12 cellular contexts compared by ENCODE assay signal in the genomic region with DNA sequence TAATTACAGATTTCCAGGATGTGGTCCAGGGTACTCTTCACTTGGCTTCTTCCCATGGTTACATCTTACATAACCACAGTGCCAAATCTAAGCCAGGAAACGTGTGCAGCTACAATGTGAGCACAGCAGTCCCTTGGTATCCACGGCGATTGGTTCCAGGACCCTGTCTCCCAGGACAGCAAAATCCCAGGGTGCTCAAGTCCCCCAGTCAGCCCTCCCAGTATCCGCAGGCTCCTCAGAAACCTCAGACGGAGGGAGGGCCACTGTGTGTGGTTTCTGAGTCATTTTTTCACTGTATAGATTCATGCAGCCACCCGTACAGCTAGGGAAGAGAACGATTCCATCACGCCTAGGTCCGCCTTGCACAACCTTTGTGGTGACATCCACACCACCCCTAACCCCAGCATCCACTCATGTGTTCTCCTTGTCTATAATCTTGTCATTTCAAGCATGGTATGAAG. TPM values are rescaled to one million over a fixed set of nuclear protein-coding genes. Genes with fewer than 3 reads are reported as not detected.
DNase-seq lines count a peak whose midpoint lies in the region; ATAC-seq, FAIRE-seq and TF ChIP-seq lines count a peak whose summit lies in the region.
"Had no signal": no experiment of that assay in that cellular context is flagged by ENCODE, and none has a peak within 500 bp of the region (broad histone marks: within the 10 kb centered on the region; RNA-seq: fewer than 3 reads in every experiment).

No MANE protein-coding gene starts in this region.

- no peak overlapping the region for H3K4me3 ChIP-seq in SK-N-SH (ENCODE audit: low read depth in 2 of 2, low read length in 1 of 2)

- H4K20me1 ChIP-seq in SK-N-SH (ENCODE audit: insufficient read depth) = no peaks in the 10 kb centered on the region

- DNase-seq in SK-N-SH (no peak), RCC 7860 (ENCODE audit: low spot score) (peak; percentile 87), cerebellum (ENCODE audit: low spot score) (peak; percentile 17), type B pancreatic cell (ENCODE audit: extremely low spot score, unreplicated experiment) (no peak), epidermal melanocyte (ENCODE audit: insufficient read length, low spot score) (no peak)
- DNase-seq in stimulated activated CD8-positive, alpha-beta memory T cell treated with anti-CD3 and anti-CD28 coated beads, Interleukin-15, amount 100 ng/mL, for 48 hours (ENCODE audit: low read depth in 2 of 2) = peak; percentile 12 to 15
- DNase-seq: natural killer cell, NCI-H2107 had no signal

- H3K4me1 Mint-ChIP-seq in type B pancreatic cell (ENCODE audit: unreplicated experiment) = peaks cover 34% of the 10 kb centered on the region

- no peaks in the 10 kb centered on the region for H3K9me3 Mint-ChIP-seq in type B pancreatic cell
- H3K9me3 Mint-ChIP-seq: natural killer cell had no signal

- no peak for TF ChIP-seq RAD21 in SK-N-SH (IDR thresholded peaks at IDR 0.05; ENCODE audit: low read length)

- peaks cover 6% of the 10 kb centered on the region for H3K27me3 Mint-ChIP-seq in type B pancreatic cell

- 34% methylated on average over 9 of the region's 9 CpGs for WGBS in SK-N-SH (ENCODE audit: low lambda C conversion rate)

- H3K36me3 Mint-ChIP-seq in type B pancreatic cell = no peaks in the 10 kb centered on the region
- H3K36me3 Mint-ChIP-seq: natural killer cell had no signal

- no peaks in the 10 kb centered on the region for H3K9me2 ChIP-seq in SK-N-SH

- peak; percentile 95 for FAIRE-seq in RCC 7860 (lab: Jason Lieb, UNC)
- FAIRE-seq: A204.1, endothelial cell of umbilical vein had no signal

- no peak overlapping the region for H3K27ac ChIP-seq in SK-N-SH (ENCODE audit: low read depth in 2 of 2, low read length in 1 of 2)

- CTCF ChIA-PET in SK-N-SH (lab: Yijun Ruan, JAX) = interaction anchor here (1.0 kb wide), 1 partner anchor 9 kb away, joined by 3 read pairs; no protein-coding TSS in a partner anchor

- TF ChIP-seq EP300 in SK-N-SH (IDR thresholded peaks at IDR 0.05; ENCODE audit: borderline replicate concordance in 1 of 2, low read depth in 1 of 2, low read length in 1 of 2) = no peak

- no peaks in the 10 kb centered on the region for H3F3A ChIP-seq in SK-N-SH (replicated peaks; ENCODE audit: insufficient read depth)

- H3K4me1 ChIP-seq in SK-N-SH (ENCODE audit: control insufficient read depth in 1 of 2, insufficient read depth in 2 of 2, low read depth in 1 of 2, low read length in 1 of 2) = no peaks in the 10 kb centered on the region

- no peak overlapping the region for H3K4me2 ChIP-seq in SK-N-SH

- H3K9ac ChIP-seq in SK-N-SH = no peak overlapping the region

- H3K27ac Mint-ChIP-seq in type B pancreatic cell = no peak overlapping the region
- H3K27ac Mint-ChIP-seq: natural killer cell had no signal

- no peak overlapping the region for H3K4me3 Mint-ChIP-seq in type B pancreatic cell
- H3K4me3 Mint-ChIP-seq: natural killer cell had no signal

- POLR2A ChIA-PET in SK-N-SH (lab: Yijun Ruan, JAX) = no interaction called here

- H3K36me3 ChIP-seq in SK-N-SH (replicated peaks in 1 of 2; ENCODE audit: control insufficient read depth in 1 of 2, insufficient read depth in 2 of 2, low read length in 1 of 2) = no peaks in the 10 kb centered on the region

- ATAC-seq in SK-N-SH treated with all-trans-retinoic acid at 6 μM for 48 hours = peak; percentile 38; the same call in 2 of the 3 replicates
- no peak for ATAC-seq in GM21526 (IDR thresholded peaks at IDR 0.05; ENCODE audit: low FRiP score, unreplicated experiment)

- no peaks in the 10 kb centered on the region for H3K79me2 ChIP-seq in SK-N-SH (ENCODE audit: insufficient read depth)

- peaks cover 23% of the 10 kb centered on the region; the same call in 1 of the 2 replicates for H3K27me3 ChIP-seq in SK-N-SH (ENCODE audit: insufficient read depth)

- no peak overlapping the region for H2AFZ ChIP-seq in SK-N-SH (ENCODE audit: low read depth)

- TF ChIP-seq CTCF in SK-N-SH (IDR thresholded peaks at IDR 0.05) = no peak
- TF ChIP-seq CTCF in type B pancreatic cell (conservative IDR thresholded peaks at IDR 0.05) = no peak

- H3K9me3 ChIP-seq in SK-N-SH = no peaks in the 10 kb centered on the region

TF ChIP-seq in SK-N-SH treated with all-trans-retinoic acid at 6 μM for 48 hours, 23 proteins besides CTCF, POLR2A, EP300 and RAD21 (continues in another document):
- TF ChIP-seq CSDC2 (CRISPR knock-in tag; IDR thresholded peaks at IDR 0.05) (no peak), SNAI2 (CRISPR knock-in tag; IDR thresholded peaks at IDR 0.05) (no peak), ZC3H10 (CRISPR knock-in tag; IDR thresholded peaks at IDR 0.05) (no peak), ISL1 (CRISPR knock-in tag; IDR thresholded peaks at IDR 0.05) (no peak), PPARA (CRISPR knock-in tag; IDR thresholded peaks at IDR 0.05; ENCODE audit: borderline replicate concordance) (no peak)
- TF ChIP-seq, protein P1, sequence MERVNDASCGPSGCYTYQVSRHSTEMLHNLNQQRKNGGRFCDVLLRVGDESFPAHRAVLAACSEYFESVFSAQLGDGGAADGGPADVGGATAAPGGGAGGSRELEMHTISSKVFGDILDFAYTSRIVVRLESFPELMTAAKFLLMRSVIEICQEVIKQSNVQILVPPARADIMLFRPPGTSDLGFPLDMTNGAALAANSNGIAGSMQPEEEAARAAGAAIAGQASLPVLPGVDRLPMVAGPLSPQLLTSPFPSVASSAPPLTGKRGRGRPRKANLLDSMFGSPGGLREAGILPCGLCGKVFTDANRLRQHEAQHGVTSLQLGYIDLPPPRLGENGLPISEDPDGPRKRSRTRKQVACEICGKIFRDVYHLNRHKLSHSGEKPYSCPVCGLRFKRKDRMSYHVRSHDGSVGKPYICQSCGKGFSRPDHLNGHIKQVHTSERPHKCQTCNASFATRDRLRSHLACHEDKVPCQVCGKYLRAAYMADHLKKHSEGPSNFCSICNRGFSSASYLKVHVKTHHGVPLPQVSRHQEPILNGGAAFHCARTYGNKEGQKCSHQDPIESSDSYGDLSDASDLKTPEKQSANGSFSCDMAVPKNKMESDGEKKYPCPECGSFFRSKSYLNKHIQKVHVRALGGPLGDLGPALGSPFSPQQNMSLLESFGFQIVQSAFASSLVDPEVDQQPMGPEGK (CRISPR knock-in tag; IDR thresholded peaks at IDR 0.05; ENCODE audit: borderline replicate concordance) = no peak

TF ChIP-seq in SK-N-SH, 30 proteins besides CTCF, POLR2A, EP300 and RAD21:
- TF ChIP-seq NRF1 (IDR thresholded peaks at IDR 0.05; ENCODE audit: low read depth, low read length) (no peak), FOSL2 (IDR thresholded peaks at IDR 0.05; ENCODE audit: borderline replicate concordance, low read depth) (no peak), RFX5 (IDR thresholded peaks at IDR 0.05; ENCODE audit: low read length) (no peak), FOXJ3 (CRISPR knock-in tag; IDR thresholded peaks at IDR 0.05) (no peak), NFIC (IDR thresholded peaks at IDR 0.05; ENCODE audit: borderline replicate concordance) (no peak), MXI1 (IDR thresholded peaks at IDR 0.05; ENCODE audit: low read depth, low read length) (no peak), ELF1 (IDR thresholded peaks at IDR 0.05) (no peak), MEF2A (IDR thresholded peaks at IDR 0.05; ENCODE audit: borderline replicate concordance, low read depth) (no peak), TEAD4 (IDR thresholded peaks at IDR 0.05; ENCODE audit: borderline replicate concordance, insufficient read depth) (no peak), GABPA (IDR thresholded peaks at IDR 0.05; ENCODE audit: low read depth) (no peak), SMC3 (IDR thresholded peaks at IDR 0.05; ENCODE audit: low read depth, low read length) (no peak), RCOR1 (IDR thresholded peaks at IDR 0.05; ENCODE audit: low read length) (no peak), EZH2phosphoT487 (IDR thresholded peaks at IDR 0.05; ENCODE audit: borderline replicate concordance, low read depth) (no peak)
- TF ChIP-seq, protein P2, sequence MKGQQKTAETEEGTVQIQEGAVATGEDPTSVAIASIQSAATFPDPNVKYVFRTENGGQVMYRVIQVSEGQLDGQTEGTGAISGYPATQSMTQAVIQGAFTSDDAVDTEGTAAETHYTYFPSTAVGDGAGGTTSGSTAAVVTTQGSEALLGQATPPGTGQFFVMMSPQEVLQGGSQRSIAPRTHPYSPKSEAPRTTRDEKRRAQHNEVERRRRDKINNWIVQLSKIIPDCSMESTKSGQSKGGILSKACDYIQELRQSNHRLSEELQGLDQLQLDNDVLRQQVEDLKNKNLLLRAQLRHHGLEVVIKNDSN (IDR thresholded peaks at IDR 0.05; ENCODE audit: borderline replicate concordance, low read depth) = no peak
- TF ChIP-seq, protein P3, sequence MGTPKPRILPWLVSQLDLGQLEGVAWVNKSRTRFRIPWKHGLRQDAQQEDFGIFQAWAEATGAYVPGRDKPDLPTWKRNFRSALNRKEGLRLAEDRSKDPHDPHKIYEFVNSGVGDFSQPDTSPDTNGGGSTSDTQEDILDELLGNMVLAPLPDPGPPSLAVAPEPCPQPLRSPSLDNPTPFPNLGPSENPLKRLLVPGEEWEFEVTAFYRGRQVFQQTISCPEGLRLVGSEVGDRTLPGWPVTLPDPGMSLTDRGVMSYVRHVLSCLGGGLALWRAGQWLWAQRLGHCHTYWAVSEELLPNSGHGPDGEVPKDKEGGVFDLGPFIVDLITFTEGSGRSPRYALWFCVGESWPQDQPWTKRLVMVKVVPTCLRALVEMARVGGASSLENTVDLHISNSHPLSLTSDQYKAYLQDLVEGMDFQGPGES (IDR thresholded peaks at IDR 0.05; ENCODE audit: low read depth, low read length) = no peak
- TF ChIP-seq, protein P4, sequence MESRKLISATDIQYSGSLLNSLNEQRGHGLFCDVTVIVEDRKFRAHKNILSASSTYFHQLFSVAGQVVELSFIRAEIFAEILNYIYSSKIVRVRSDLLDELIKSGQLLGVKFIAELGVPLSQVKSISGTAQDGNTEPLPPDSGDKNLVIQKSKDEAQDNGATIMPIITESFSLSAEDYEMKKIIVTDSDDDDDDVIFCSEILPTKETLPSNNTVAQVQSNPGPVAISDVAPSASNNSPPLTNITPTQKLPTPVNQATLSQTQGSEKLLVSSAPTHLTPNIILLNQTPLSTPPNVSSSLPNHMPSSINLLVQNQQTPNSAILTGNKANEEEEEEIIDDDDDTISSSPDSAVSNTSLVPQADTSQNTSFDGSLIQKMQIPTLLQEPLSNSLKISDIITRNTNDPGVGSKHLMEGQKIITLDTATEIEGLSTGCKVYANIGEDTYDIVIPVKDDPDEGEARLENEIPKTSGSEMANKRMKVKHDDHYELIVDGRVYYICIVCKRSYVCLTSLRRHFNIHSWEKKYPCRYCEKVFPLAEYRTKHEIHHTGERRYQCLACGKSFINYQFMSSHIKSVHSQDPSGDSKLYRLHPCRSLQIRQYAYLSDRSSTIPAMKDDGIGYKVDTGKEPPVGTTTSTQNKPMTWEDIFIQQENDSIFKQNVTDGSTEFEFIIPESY (IDR thresholded peaks at IDR 0.05; ENCODE audit: borderline replicate concordance, low read depth) = no peak

RNA-seq across cellular contexts. Expression of a gene that starts 11.1 kb away (rescaled TPM):
- polyA plus RNA-seq in SK-N-SH (2012; rRNA removed) = 0.33 and 0.47 TPM in 2 replicates
- 0.14 and 0.17 TPM in 2 replicates for polyA plus RNA-seq in SK-N-SH (2012; cell fraction: cytosol; rRNA removed)
- 0.38 and 1.3 TPM in 2 replicates for polyA plus RNA-seq in SK-N-SH (2012; cell fraction: nucleus; rRNA removed)
- total RNA-seq in cerebellum (6.6 TPM), type B pancreatic cell (ENCODE audit: low replicate concordance) (12.2 and 19.3 TPM in 2 replicates)
- total RNA-seq: endothelial cell of umbilical vein, natural killer cell had no signal
- polyA plus RNA-seq: endothelial cell of umbilical vein had no signal

Comparison
In these comparisons a context has a peak if more than half of its experiments do, and no peak if none do; other contexts are left out.
1. DNase-seq: peak in RCC 7860 (single experiment), cerebellum (single experiment) and stimulated activated CD8-positive, alpha-beta memory T cell treated with anti-CD3 and anti-CD28 coated beads, Interleukin-15, amount 100 ng/mL, for 48 hours (2 of 2); none in SK-N-SH (single experiment), type B pancreatic cell (single experiment) and epidermal melanocyte (single experiment).